ENCODE assay signal across 21 cellular contexts in genomic region chr6:82385961-82386360, GRCh38. TPM values are rescaled to one million over a fixed set of nuclear protein-coding genes. Genes with fewer than 3 reads are reported as not detected.
DNase-seq lines count a peak whose midpoint lies in the region; ATAC-seq and TF ChIP-seq lines count a peak whose summit lies in the region.
"Had no signal": no experiment of that assay in that cellular context is flagged by ENCODE, and none has a peak within 500 bp of the region (broad histone marks: within the 10 kb centered on the region; RNA-seq: fewer than 3 reads in every experiment).

No MANE protein-coding gene starts in this region.

- DNase-seq in NCI-H1092 treated with DMSO at 0.1 percent for 48 hours (lab: John Stamatoyannopoulos, UW) (peak; percentile 22), NCI-H1092 (lab: John Stamatoyannopoulos, UW) (no peak), NCI-H146 treated with DMSO at 0.1 percent for 48 hours (lab: John Stamatoyannopoulos, UW; ENCODE audit: unreplicated experiment) (peak; percentile 80), PC-9 (peak; percentile 50 to 74), left lung (no peak), NCI-H524 treated with DMSO at 0.1 percent for 48 hours (lab: John Stamatoyannopoulos, UW) (no peak)
- DNase-seq: activated CD4-positive, alpha-beta T cell treated with anti-CD3 and anti-CD28 coated beads for 1 hour; activated CD8-positive, alpha-beta memory T cell treated with anti-CD3 and anti-CD28 coated beads, Interleukin-2, amount 10 ng/mL, durations not matched to agents 7 days and 5 days; activated effector memory CD4-positive, alpha-beta T cell treated with Interleukin-2 at 50 U/mL for 16 hours; adrenal gland; BE2C; central memory CD4-positive, alpha-beta T cell; heart left ventricle; NCI-H2107; retina; stimulated activated CD4-positive, alpha-beta T cell treated with anti-CD3 and anti-CD28 coated beads, Interleukin-15, amount 100 ng/mL, for 24 hours; upper lobe of right lung had no signal

- no peak for TF ChIP-seq CTCF in PC-9 (conservative IDR thresholded peaks at IDR 0.05)
- no peak for TF ChIP-seq CTCF in left lung (IDR thresholded peaks at IDR 0.05)

- H3K27ac ChIP-seq in PC-9: peak overlapping the region; percentile 39
- no peak overlapping the region for H3K27ac ChIP-seq in left lung
- H3K27ac ChIP-seq: 22Rv1, adrenal gland, heart left ventricle, SJSA1, upper lobe of right lung had no signal

- H3K27me3 ChIP-seq in PC-9 (ENCODE audit: insufficient read depth, low read depth) (no peaks in the 10 kb centered on the region), left lung (no peaks in the 10 kb centered on the region)
- H3K27me3 ChIP-seq: adrenal gland, BE2C, heart left ventricle, SJSA1, upper lobe of right lung had no signal

- CTCF ChIA-PET in PC-9 (lab: Charles Lee): no interaction called here

- H3F3A ChIP-seq in PC-9 (ENCODE audit: insufficient read depth, low read depth): peaks cover 10% of the 10 kb centered on the region; the same call in 1 of the 2 replicates

- no TSS peak for BruUV-seq in PC-9 (replicated peaks; lab: Mats Ljungman, UMichigan)

- H3K4me2 ChIP-seq in PC-9: peak overlapping the region; percentile 51

- no peaks in the 10 kb centered on the region for H3K79me2 ChIP-seq in PC-9 (ENCODE audit: low read depth)

- H3K9me3 ChIP-seq in PC-9 (ENCODE audit: insufficient read depth, low read depth) (no peaks in the 10 kb centered on the region), left lung (no peaks in the 10 kb centered on the region)
- H3K9me3 ChIP-seq: adrenal gland, BE2C, heart left ventricle, SJSA1, upper lobe of right lung had no signal

- no peak overlapping the region for H3K4me3 ChIP-seq in PC-9
- no peak overlapping the region for H3K4me3 ChIP-seq in left lung
- H3K4me3 ChIP-seq: adrenal gland, heart left ventricle, SJSA1, upper lobe of right lung had no signal

- no peaks in the 10 kb centered on the region for H3K9me2 ChIP-seq in PC-9 (ENCODE audit: insufficient read depth)

- H4K20me1 ChIP-seq in PC-9 (ENCODE audit: insufficient read depth): no peaks in the 10 kb centered on the region

- intact Hi-C loops in PC-9 (cut with micrococcal nuclease; ENCODE audit: unreplicated experiment) (no loop called here), left lung (cut with DNase I) (no loop called here)

- ATAC-seq in left lung (peak; percentile 14), HG03025 (IDR thresholded peaks at IDR 0.05; ENCODE audit: low FRiP score, unreplicated experiment) (no peak), HG03280 (IDR thresholded peaks at IDR 0.05; ENCODE audit: unreplicated experiment) (no peak)
- ATAC-seq: activated CD8-positive, alpha-beta memory T cell treated with anti-CD3 and anti-CD28 coated beads, Interleukin-2, amount 10 ng/mL, durations not matched to agents 7 days and 5 days; heart left ventricle; upper lobe of right lung had no signal

- H3K4me1 ChIP-seq in PC-9 (replicated peaks; ENCODE audit: insufficient read depth) (peaks cover 25% of the 10 kb centered on the region), left lung (no peaks in the 10 kb centered on the region)
- H3K4me1 ChIP-seq: adrenal gland, BE2C, heart left ventricle, upper lobe of right lung had no signal

- no peak overlapping the region for H2AFZ ChIP-seq in PC-9

- POLR2A ChIA-PET in PC-9 (lab: Charles Lee; ENCODE audit: unreplicated experiment): no interaction called here

- H3K36me3 ChIP-seq in PC-9 (ENCODE audit: low read depth) (no peaks in the 10 kb centered on the region), left lung (no peaks in the 10 kb centered on the region)
- H3K36me3 ChIP-seq: adrenal gland, BE2C, heart left ventricle, SJSA1, upper lobe of right lung had no signal

RNA-seq across cellular contexts. Expression of gene TPBG, which starts 22.3 kb away (rescaled TPM):
- total RNA-seq in PC-9 (2021) (42.5 and 44.6 TPM in 2 replicates), left lung (10 to 100 TPM; 12.6 to 19.3 TPM)
- total RNA-seq: activated CD8-positive, alpha-beta memory T cell treated with anti-CD3 and anti-CD28 coated beads, Interleukin-2, amount 10 ng/mL, durations not matched to agents 7 days and 5 days had no signal

Comparison
In these comparisons a context has a peak if more than half of its experiments do, and no peak if none do; other contexts are left out.
1. DNase-seq: peak in NCI-H1092 treated with DMSO at 0.1 percent for 48 hours (single experiment), NCI-H146 treated with DMSO at 0.1 percent for 48 hours (single experiment) and PC-9 (2 of 2); none in NCI-H1092 (single experiment), left lung (0 of 2) and NCI-H524 treated with DMSO at 0.1 percent for 48 hours (single experiment).